Comparison of ENCODE assay signal across 8 cellular contexts in the genomic region with DNA sequence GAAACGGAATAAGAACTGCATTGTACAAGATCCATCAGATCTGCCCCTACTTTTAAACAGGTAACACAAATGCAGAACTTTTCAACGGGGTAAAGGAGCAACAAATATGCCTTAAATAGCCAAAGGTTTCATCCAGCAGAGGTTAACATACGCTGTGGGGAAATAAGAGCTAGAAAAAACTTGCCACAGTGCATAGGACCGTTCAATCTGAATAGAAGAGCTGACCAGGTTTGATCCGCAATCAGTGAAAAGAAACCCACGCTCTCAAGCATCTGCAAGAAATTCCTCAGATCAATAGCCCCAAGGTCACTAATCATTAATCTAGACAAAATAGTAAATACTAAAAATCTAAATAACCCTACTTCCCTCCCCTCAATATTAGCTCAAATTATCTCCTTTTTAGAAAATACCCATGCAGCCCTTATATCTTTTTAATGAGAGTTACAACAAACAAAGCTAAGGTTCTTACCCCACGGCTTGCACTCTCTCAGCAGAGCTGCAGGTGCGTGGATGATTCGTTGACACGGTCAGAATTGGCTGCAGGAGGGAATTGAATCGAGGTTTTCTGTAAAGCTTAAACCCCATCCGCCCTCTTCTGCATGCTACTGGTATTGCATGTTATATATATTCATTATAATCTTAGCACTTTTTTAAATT. TPM values are rescaled to one million over a fixed set of nuclear protein-coding genes. Genes with fewer than 3 reads are reported as not detected.
DNase-seq lines count a peak whose midpoint lies in the region; ATAC-seq and TF ChIP-seq lines count a peak whose summit lies in the region.

A gene with protein sequence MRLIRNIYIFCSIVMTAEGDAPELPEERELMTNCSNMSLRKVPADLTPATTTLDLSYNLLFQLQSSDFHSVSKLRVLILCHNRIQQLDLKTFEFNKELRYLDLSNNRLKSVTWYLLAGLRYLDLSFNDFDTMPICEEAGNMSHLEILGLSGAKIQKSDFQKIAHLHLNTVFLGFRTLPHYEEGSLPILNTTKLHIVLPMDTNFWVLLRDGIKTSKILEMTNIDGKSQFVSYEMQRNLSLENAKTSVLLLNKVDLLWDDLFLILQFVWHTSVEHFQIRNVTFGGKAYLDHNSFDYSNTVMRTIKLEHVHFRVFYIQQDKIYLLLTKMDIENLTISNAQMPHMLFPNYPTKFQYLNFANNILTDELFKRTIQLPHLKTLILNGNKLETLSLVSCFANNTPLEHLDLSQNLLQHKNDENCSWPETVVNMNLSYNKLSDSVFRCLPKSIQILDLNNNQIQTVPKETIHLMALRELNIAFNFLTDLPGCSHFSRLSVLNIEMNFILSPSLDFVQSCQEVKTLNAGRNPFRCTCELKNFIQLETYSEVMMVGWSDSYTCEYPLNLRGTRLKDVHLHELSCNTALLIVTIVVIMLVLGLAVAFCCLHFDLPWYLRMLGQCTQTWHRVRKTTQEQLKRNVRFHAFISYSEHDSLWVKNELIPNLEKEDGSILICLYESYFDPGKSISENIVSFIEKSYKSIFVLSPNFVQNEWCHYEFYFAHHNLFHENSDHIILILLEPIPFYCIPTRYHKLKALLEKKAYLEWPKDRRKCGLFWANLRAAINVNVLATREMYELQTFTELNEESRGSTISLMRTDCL (minus strand): TSS at position 539 of the 657 bp plus-strand sequence. CDS start 7,400 bp downstream, outside the sequence.

- no peaks in the 10 kb centered on the region for H3K4me1 ChIP-seq in fibroblast of lung (ENCODE audit: control insufficient read depth, extremely low read depth, insufficient read depth, low read length)
- no peaks in the 10 kb centered on the region for H3K4me1 ChIP-seq in neuronal stem cell (ENCODE audit: control insufficient read depth in 2 of 2, insufficient read depth in 1 of 2, low read depth in 1 of 2, low read length in 2 of 2)

- H3K9ac ChIP-seq in fibroblast of lung (ENCODE audit: insufficient read depth, low read length) (no peak within 1 kb of the TSS), neuronal stem cell (ENCODE audit: low read depth, low read length, poor library complexity) (no peak within 1 kb of the TSS)

- H3K9me3 ChIP-seq in WERI-Rb-1 (ENCODE audit: severe bottlenecking): no peaks in the 10 kb centered on the region
- no peaks in the 10 kb centered on the region for H3K9me3 ChIP-seq in fibroblast of lung (ENCODE audit: control insufficient read depth, insufficient read depth, low read depth, low read length)
- no peaks in the 10 kb centered on the region for H3K9me3 ChIP-seq in neuronal stem cell (replicated peaks in 1 of 2; ENCODE audit: control insufficient read depth in 2 of 2, insufficient read depth in 1 of 2, low read depth in 1 of 2, low read length in 2 of 2)

- no peaks in the 10 kb centered on the region for H4K20me1 ChIP-seq in fibroblast of lung (ENCODE audit: control insufficient read depth, extremely low read depth, insufficient read depth, low read length)

- H3K27me3 ChIP-seq in BJ (ENCODE audit: control insufficient read depth, insufficient read depth, low read length) (no peaks in the 10 kb centered on the region), WERI-Rb-1 (ENCODE audit: insufficient read depth, low read depth, severe bottlenecking) (no peaks in the 10 kb centered on the region), fibroblast of lung (ENCODE audit: control insufficient read depth, insufficient read depth, low read length) (peaks cover 3% of the 10 kb centered on the region), neuronal stem cell (ENCODE audit: control insufficient read depth in 3 of 3, insufficient read depth in 3 of 3, low read depth in 1 of 3, low read length in 3 of 3) (peaks cover 0 to 10% (median 0%) of the 10 kb centered on the region in 3 experiments)

- no CpG with 5 or more reads among the region's 12 CpGs for WGBS in neuronal stem cell (ENCODE audit: extremely low coverage in 2 of 2, insufficient read length in 2 of 2, insufficient replicate concordance in 1 of 2), 2 donors

- H3K4me2 ChIP-seq in fibroblast of lung (ENCODE audit: extremely low read depth, insufficient read depth, low read length) (no peak within 1 kb of the TSS), neuronal stem cell (ENCODE audit: insufficient read depth, low read length, poor library complexity, severe bottlenecking) (no peak within 1 kb of the TSS)

- no peak within 1 kb of the TSS for H3K18ac ChIP-seq in neuronal stem cell (ENCODE audit: low read length)

- no peak within 1 kb of the TSS for H2BK12ac ChIP-seq in neuronal stem cell (ENCODE audit: low read length)

- no peaks in the 10 kb centered on the region for H3K79me1 ChIP-seq in neuronal stem cell (ENCODE audit: low read depth, low read length)

- no peak within 1 kb of the TSS for H3K4ac ChIP-seq in neuronal stem cell (ENCODE audit: low read length)

- H3K23ac ChIP-seq in neuronal stem cell (ENCODE audit: low read depth, low read length, poor library complexity): no peak within 1 kb of the TSS

- H2BK15ac ChIP-seq in neuronal stem cell (ENCODE audit: low read length): no peak within 1 kb of the TSS

- ATAC-seq in GM18508 (IDR thresholded peaks at IDR 0.05; ENCODE audit: insufficient read depth, unreplicated experiment) (peak; percentile 61), HG02884 (IDR thresholded peaks at IDR 0.05; ENCODE audit: unreplicated experiment) (peak; percentile 54)

- POLR2A ChIA-PET in BJ (lab: Charles Lee): no interaction called here

- peak; percentile 68 for TF ChIP-seq CTCF in BJ (IDR thresholded peaks at IDR 0.05; ENCODE audit: insufficient read depth, low read depth, low read length)
- TF ChIP-seq CTCF in WERI-Rb-1 (IDR thresholded peaks at IDR 0.05; ENCODE audit: low read depth, low read length): peak; percentile 55; the same call in 1 of the 2 replicates
- TF ChIP-seq CTCF in fibroblast of lung (conservative IDR thresholded peaks at IDR 0.05 in 1 of 2, IDR thresholded peaks at IDR 0.05 in 1 of 2; ENCODE audit: low read depth in 1 of 2, low read length in 2 of 2): peak; percentile 43 to 62

- H3K79me2 ChIP-seq in fibroblast of lung (ENCODE audit: control insufficient read depth, insufficient read depth, low read length): no peaks in the 10 kb centered on the region

- DNase-seq in BJ (ENCODE audit: low read depth) (no peak), NCI-H1694 treated with DMSO at 0.1 percent for 48 hours (lab: John Stamatoyannopoulos, UW) (peak; percentile 14), WERI-Rb-1 (peak; percentile 51), fibroblast of lung (ENCODE audit: low read depth in 2 of 2) (peak; percentile 41 to 59), neuronal stem cell (ENCODE audit: low spot score) (peak; percentile 37), mesenteric fat pad (ENCODE audit: low spot score) (no peak)

- CTCF ChIA-PET in BJ (lab: Yijun Ruan, JAX): interaction anchor here (0.6 to 5.7 kb wide), 23 partner anchors 9 to 735 kb away, joined by 3 to 113 read pairs (median 5); a partner anchor contains a TSS

- no peak within 1 kb of the TSS for H3K27ac ChIP-seq in WERI-Rb-1
- no peak within 1 kb of the TSS for H3K27ac ChIP-seq in fibroblast of lung (ENCODE audit: insufficient read depth, low read length)
- H3K27ac ChIP-seq in neuronal stem cell (replicated peaks; ENCODE audit: low read length): no peak within 1 kb of the TSS

- H4K8ac ChIP-seq in neuronal stem cell (ENCODE audit: low read depth, low read length): no peak within 1 kb of the TSS

- no peak within 1 kb of the TSS for H2BK120ac ChIP-seq in neuronal stem cell (ENCODE audit: low read depth, low read length)

- no peak within 1 kb of the TSS for H2AFZ ChIP-seq in fibroblast of lung (ENCODE audit: low read length)
- no peak within 1 kb of the TSS for H2AFZ ChIP-seq in neuronal stem cell (ENCODE audit: low read length)

- H3K36me3 ChIP-seq in BJ (ENCODE audit: control insufficient read depth, insufficient read depth, low read length) (no peaks in the 10 kb centered on the region), WERI-Rb-1 (no peaks in the 10 kb centered on the region), fibroblast of lung (ENCODE audit: control insufficient read depth, insufficient read depth, low read length) (no peaks in the 10 kb centered on the region), neuronal stem cell (replicated peaks in 1 of 2; ENCODE audit: control insufficient read depth in 2 of 2, insufficient read depth in 2 of 2, low read length in 2 of 2) (no peaks in the 10 kb centered on the region)

- H3K4me3 ChIP-seq in BJ (ENCODE audit: low read depth, low read length): no peak within 1 kb of the TSS
- no peak within 1 kb of the TSS for H3K4me3 ChIP-seq in WERI-Rb-1 (ENCODE audit: low read depth, low read length)
- H3K4me3 ChIP-seq in fibroblast of lung (replicated peaks in 1 of 4; ENCODE audit: control extremely low read depth in 1 of 4, insufficient read depth in 1 of 4, low read depth in 3 of 4, low read length in 4 of 4): no peak within 1 kb of the TSS
- no peak within 1 kb of the TSS for H3K4me3 ChIP-seq in neuronal stem cell (ENCODE audit: low read length in 2 of 2)

- H2AK5ac ChIP-seq in neuronal stem cell (ENCODE audit: low read depth, low read length): no peak within 1 kb of the TSS

- H3K14ac ChIP-seq in neuronal stem cell (ENCODE audit: low read length): no peak within 1 kb of the TSS

- H2BK5ac ChIP-seq in neuronal stem cell (ENCODE audit: low read length): no peak within 1 kb of the TSS

- no peak within 1 kb of the TSS for H4K91ac ChIP-seq in neuronal stem cell (ENCODE audit: low read depth, low read length, poor library complexity)

RNA-seq across cellular contexts. Expression of the gene that starts here (rescaled TPM):
- not detected in 2 replicates for polyA plus RNA-seq in BJ (2011; rRNA removed)
- not detected in 2 replicates for polyA minus RNA-seq in BJ (2011; rRNA and poly(A)+ RNA removed)
- not detected in 2 replicates for total RNA-seq in fibroblast of lung
- not detected in 2 replicates for polyA plus RNA-seq in fibroblast of lung
- not detected in 2 replicates for polyA plus RNA-seq in fibroblast of lung (2012)
- not detected in 2 replicates for polyA minus RNA-seq in fibroblast of lung (ENCODE audit: low replicate concordance)
- not detected for polyA plus RNA-seq in neuronal stem cell (2013, experiment 1 of 2)
- not detected for polyA plus RNA-seq in neuronal stem cell (2013, experiment 2 of 2)
- total RNA-seq in mesenteric fat pad: 0.42 TPM

Comparison
In these comparisons a context has a peak if more than half of its experiments do, and no peak if none do; other contexts are left out.
1. Peak in DNase-seq in fibroblast of lung; RNA of the gene not detected or under 1 TPM.
2. DNase-seq: peak in NCI-H1694 treated with DMSO at 0.1 percent for 48 hours (single experiment), WERI-Rb-1 (single experiment) and neuronal stem cell (single experiment); none in BJ (single experiment) and mesenteric fat pad (single experiment).
3. Peak in every context shown above with its lines, with median percentiles within 50 percentile points of each other: CTCF ChIP-seq.